ENCODE assay signal across 15 cellular contexts in the genomic region with DNA sequence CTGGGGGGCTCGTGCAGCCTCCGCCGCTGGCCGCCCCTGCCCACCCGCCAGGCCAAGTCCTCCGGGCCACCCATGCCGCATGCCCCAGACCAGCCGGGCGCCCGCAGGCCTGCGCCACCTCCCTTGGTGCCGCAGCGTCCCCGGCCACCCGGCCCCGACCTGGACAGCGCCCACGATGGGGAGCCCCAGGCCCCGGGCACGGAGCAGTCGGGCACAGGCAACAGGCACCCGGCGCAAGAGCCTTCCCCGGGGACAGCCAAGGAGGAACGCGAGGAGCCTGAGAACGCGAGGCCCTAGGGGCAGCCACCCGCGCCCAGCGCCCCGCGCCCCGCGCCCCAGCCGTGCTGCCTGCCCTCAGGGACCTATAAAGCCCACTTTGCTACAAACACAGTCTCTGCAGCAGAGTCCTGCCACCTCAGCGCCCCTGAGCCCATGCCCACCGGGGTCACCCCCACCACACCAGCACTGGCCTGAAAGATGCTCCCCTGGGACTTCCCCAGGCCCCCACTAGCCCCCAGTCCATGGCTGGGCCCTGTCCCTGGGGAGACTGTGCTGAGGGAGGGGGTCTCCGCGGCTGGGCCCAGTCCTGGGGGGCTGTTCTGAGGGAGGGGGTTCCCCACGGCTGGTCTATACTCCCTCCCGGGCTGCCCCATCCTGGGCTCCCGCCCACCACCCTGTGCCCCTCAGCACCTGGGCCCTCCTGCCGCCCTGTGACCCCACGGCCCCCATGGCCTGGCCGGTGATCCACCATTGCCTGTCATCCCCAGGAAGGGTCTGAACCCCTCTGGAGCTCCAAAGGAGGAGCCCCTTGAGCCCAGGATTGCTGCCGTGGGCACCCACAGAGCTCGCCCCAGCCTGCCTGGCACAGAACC. TPM values are rescaled to one million over a fixed set of nuclear protein-coding genes. Genes with fewer than 3 reads are reported as not detected.
DNase-seq lines count a peak whose midpoint lies in the region; ATAC-seq and TF ChIP-seq lines count a peak whose summit lies in the region.
"Had no signal": no experiment of that assay in that cellular context is flagged by ENCODE, and none has a peak within 500 bp of the region (broad histone marks: within the 10 kb centered on the region; RNA-seq: fewer than 3 reads in every experiment).

No MANE protein-coding gene starts in this region.

- TF ChIP-seq CTCF in psoas muscle (IDR thresholded peaks at IDR 0.05): no peak
- no peak for TF ChIP-seq CTCF in vagina (IDR thresholded peaks at IDR 0.05)

- no peaks in the 10 kb centered on the region for H3K36me3 ChIP-seq in psoas muscle (ENCODE audit: insufficient read depth in 1 of 2, low read depth in 1 of 2)
- H3K36me3 ChIP-seq in vagina: no peaks in the 10 kb centered on the region
- H3K36me3 ChIP-seq: gastrocnemius medialis had no signal

- no peak for TF ChIP-seq POLR2A in vagina (IDR thresholded peaks at IDR 0.05)

- no peak for ATAC-seq in Right ventricle myocardium inferior
- ATAC-seq in psoas muscle: no peak
- ATAC-seq in HG03354 (IDR thresholded peaks at IDR 0.05; ENCODE audit: poor library complexity, severe bottlenecking, unreplicated experiment): no peak
- ATAC-seq: activated T-cell treated with anti-CD3 and anti-CD28 coated beads, Interleukin-2, amount 50 U/mL, for 4 hours; gastrocnemius medialis; HCT116; stimulated activated naive B cell treated with anti-CD40 and anti-IgM and Interleukin-4, amounts not matched to agents 10 μg/mL and 1 μg/mL and 100 μg/mL, for 72 hours had no signal

- H3K4me1 ChIP-seq in psoas muscle (no peaks in the 10 kb centered on the region), vagina (peaks cover 10% of the 10 kb centered on the region)
- H3K4me1 ChIP-seq: gastrocnemius medialis had no signal

- DNase-seq in Right ventricle myocardium inferior (ENCODE audit: missing footprints) (peak; percentile 50), cardiac septum (ENCODE audit: low spot score) (no peak), psoas muscle (peak; percentile 14 to 42), vagina (ENCODE audit: extremely low spot score in 2 of 2) (no peak)
- DNase-seq in effector CD4-positive, alpha-beta T cell: peak; percentile 1
- DNase-seq: activated T-cell treated with anti-CD3 and anti-CD28 coated beads, Interleukin-2, amount 50 U/mL, for 4 hours; Calu3; gastrocnemius medialis; GDM1; NCI-H2107; NCI-H69; stimulated activated naive B cell treated with anti-CD40 and anti-IgM and Interleukin-4, amounts not matched to agents 10 μg/mL and 1 μg/mL and 100 μg/mL, for 72 hours had no signal

- no peak overlapping the region for H3K27ac ChIP-seq in psoas muscle
- H3K27ac ChIP-seq in vagina: no peak overlapping the region
- H3K27ac ChIP-seq: gastrocnemius medialis had no signal

- H3K27me3 ChIP-seq in psoas muscle (ENCODE audit: insufficient read depth in 3 of 3, low read length in 2 of 3): peaks cover 0 to 23% (median 0%) of the 10 kb centered on the region in 3 donors
- no peaks in the 10 kb centered on the region for H3K27me3 ChIP-seq in vagina

- intact Hi-C loops in Right ventricle myocardium inferior (cut with DNase I): no loop called here
- intact Hi-C loops in cardiac septum (cut with DNase I): no loop called here
- intact Hi-C loops in psoas muscle (cut with DNase I): no loop called here
- intact Hi-C loops in vagina (cut with DNase I): no loop called here

- H3K9me3 ChIP-seq in psoas muscle: peaks cover 15% of the 10 kb centered on the region
- H3K9me3 ChIP-seq in vagina: peaks cover 4% of the 10 kb centered on the region

- no peak overlapping the region for H3K4me3 ChIP-seq in psoas muscle
- no peak overlapping the region for H3K4me3 ChIP-seq in vagina
- H3K4me3 ChIP-seq: gastrocnemius medialis had no signal

- WGBS in psoas muscle, 3 donors: 91 to 92% (median 92%) methylated on average over 32 to 48 of the region's 48 CpGs

RNA-seq across cellular contexts. Expression of a gene that starts 8.6 kb away (rescaled TPM):
- total RNA-seq in Right ventricle myocardium inferior: not detected
- total RNA-seq in cardiac septum: 0.19 TPM
- under 1 TPM in 1 of 4 donors, not detected in 3; 0.27 TPM for total RNA-seq in psoas muscle
- under 1 TPM; 0.04 to 0.76 (median 0.13) TPM for polyA plus RNA-seq in psoas muscle
- total RNA-seq in vagina: 4.4 TPM
- total RNA-seq: Calu3, gastrocnemius medialis, urinary bladder had no signal

RNA-seq across cellular contexts. Expression of a gene that starts 16.2 kb away (rescaled TPM):
- total RNA-seq in Right ventricle myocardium inferior: 1.4 TPM
- total RNA-seq in cardiac septum: 4.3 TPM
- total RNA-seq in psoas muscle: 1 to 10 TPM; 1.4 to 4.6 (median 3.7) TPM
- polyA plus RNA-seq in psoas muscle: 1 to 10 TPM; 1.7 to 3.8 (median 2.6) TPM
- not detected for total RNA-seq in vagina
- total RNA-seq: Calu3 had no signal

RNA-seq across cellular contexts. Expression of a gene that starts 24.1 kb away (rescaled TPM):
- total RNA-seq in Right ventricle myocardium inferior: 0.24 TPM
- total RNA-seq in cardiac septum: 0.22 TPM
- total RNA-seq in psoas muscle: under 1 TPM in 1 of 4 donors, not detected in 3; 0.27 TPM
- polyA plus RNA-seq in psoas muscle: under 1 TPM; 0.03 to 0.10 (median 0.10) TPM
- total RNA-seq in vagina: not detected
- total RNA-seq: activated T-cell treated with anti-CD3 and anti-CD28 coated beads, Interleukin-2, amount 50 U/mL, for 4 hours; urinary bladder had no signal

RNA-seq across cellular contexts. Expression of a gene that starts 34.0 kb away (rescaled TPM):
- 125 TPM for total RNA-seq in Right ventricle myocardium inferior
- total RNA-seq in cardiac septum: 139 TPM
- 100 to 1,000 TPM in 1 of 4 donors, 10 to 100 TPM in 3; 70.6 to 109 (median 82.5) TPM for total RNA-seq in psoas muscle
- 100 to 1,000 TPM in 2 of 3 donors, 10 to 100 TPM in 1; 67.5 to 129 (median 108) TPM for polyA plus RNA-seq in psoas muscle
- total RNA-seq in vagina: 74.2 TPM

RNA-seq across cellular contexts. Expression of a gene that starts 34.2 kb away (rescaled TPM):
- total RNA-seq in Right ventricle myocardium inferior (8.3 TPM), cardiac septum (11.1 TPM), psoas muscle (10 to 100 TPM in 3 of 4 donors, 1 to 10 TPM in 1; 8.9 to 13.7 (median 11.1) TPM), vagina (11.0 TPM)
- 10 to 100 TPM in 2 of 3 donors, 1 to 10 TPM in 1; 7.7 to 30.3 (median 15.6) TPM for polyA plus RNA-seq in psoas muscle

Comparison
In these comparisons a context has a peak if more than half of its experiments do, and no peak if none do; other contexts are left out.
1. DNase-seq: peak in Right ventricle myocardium inferior (single experiment), effector CD4-positive, alpha-beta T cell (single experiment) and psoas muscle (2 of 2); none in cardiac septum (single experiment) and vagina (0 of 2).